16 cellular contexts compared by ENCODE assay signal in genomic region chr17:42341568-42341967, GRCh38. TPM values are rescaled to one million over a fixed set of nuclear protein-coding genes. Genes with fewer than 3 reads are reported as not detected.
DNase-seq lines count a peak whose midpoint lies in the region; ATAC-seq and TF ChIP-seq lines count a peak whose summit lies in the region.
"Had no signal": no experiment of that assay in that cellular context is flagged by ENCODE, and none has a peak within 500 bp of the region (broad histone marks: within the 10 kb centered on the region; RNA-seq: fewer than 3 reads in every experiment).

No MANE protein-coding gene starts in this region.

- H3K27ac Mint-ChIP-seq in CD4-positive, CD25-positive, alpha-beta regulatory T cell: peak overlapping the region; percentile 45 to 80 (median 45)
- H3K27ac Mint-ChIP-seq in CD4-positive, alpha-beta memory T cell: peak overlapping the region; percentile 69 to 93 (median 89)
- H3K27ac Mint-ChIP-seq in WTC11: peak overlapping the region; percentile 9; the same call in 1 of the 2 replicates

- CTCF ChIA-PET in CD4-positive, alpha-beta memory T cell (lab: Charles Lee; ENCODE audit: partially characterized antibody): interaction anchor here (1.1 kb wide), 1 partner anchor 47 kb away, joined by 3 read pairs; the partner anchor contains the start of gene STAT3
- CTCF ChIA-PET in WTC11 (lab: Charles Lee): interaction anchor here (1.0 to 1.2 kb wide), 2 partner anchors 47 to 97 kb away, joined by 3 read pairs; partner anchors contain the start of gene STAT3

- H3K4me1 Mint-ChIP-seq in CD4-positive, CD25-positive, alpha-beta regulatory T cell: peaks cover 23 to 44% (median 29%) of the 10 kb centered on the region in 4 donors
- peaks cover 30 to 55% (median 45%) of the 10 kb centered on the region in 4 donors for H3K4me1 Mint-ChIP-seq in CD4-positive, alpha-beta memory T cell
- H3K4me1 Mint-ChIP-seq in WTC11: peaks cover 11% of the 10 kb centered on the region

- peaks cover 62% of the 10 kb centered on the region for H3K36me3 ChIP-seq in CD4-positive, CD25-positive, alpha-beta regulatory T cell (ENCODE audit: control insufficient read depth, insufficient read depth, low read length)
- H3K36me3 ChIP-seq in CD4-positive, alpha-beta memory T cell (ENCODE audit: insufficient read depth, low read length): peaks cover 32% of the 10 kb centered on the region
- peaks cover 31% of the 10 kb centered on the region for H3K36me3 ChIP-seq in effector memory CD4-positive, alpha-beta T cell (ENCODE audit: control insufficient read depth, insufficient read depth, low read length)

- no peaks in the 10 kb centered on the region for H3K27me3 Mint-ChIP-seq in CD4-positive, CD25-positive, alpha-beta regulatory T cell
- no peaks in the 10 kb centered on the region for H3K27me3 Mint-ChIP-seq in CD4-positive, alpha-beta memory T cell
- no peaks in the 10 kb centered on the region for H3K27me3 Mint-ChIP-seq in WTC11 (ENCODE audit: low read depth)
- H3K27me3 Mint-ChIP-seq: naive B cell had no signal

- no peak overlapping the region for H3K4me3 ChIP-seq in CD4-positive, CD25-positive, alpha-beta regulatory T cell (ENCODE audit: low read depth, low read length)
- H3K4me3 ChIP-seq in CD4-positive, alpha-beta memory T cell (ENCODE audit: low read length in 2 of 2): no peak overlapping the region
- H3K4me3 ChIP-seq in effector memory CD4-positive, alpha-beta T cell (ENCODE audit: insufficient read depth, low read depth, low read length, poor library complexity, severe bottlenecking): no peak overlapping the region
- H3K4me3 ChIP-seq: K562, spleen had no signal

- peaks cover 0 to 1% (median 0%) of the 10 kb centered on the region in 7 donors for H3K9me3 Mint-ChIP-seq in CD4-positive, CD25-positive, alpha-beta regulatory T cell
- H3K9me3 Mint-ChIP-seq in CD4-positive, alpha-beta memory T cell: no peaks in the 10 kb centered on the region
- H3K9me3 Mint-ChIP-seq in WTC11: no peaks in the 10 kb centered on the region
- H3K9me3 Mint-ChIP-seq: naive B cell had no signal

- POLR2A ChIA-PET in CD4-positive, alpha-beta memory T cell (lab: Charles Lee; ENCODE audit: partially characterized antibody): interaction anchor here (0.7 to 4.8 kb wide), 4 partner anchors 19 to 53 kb away, joined by 3 to 40 read pairs (median 4); partner anchors contain the start of genes STAT3 and STAT5A
- POLR2A ChIA-PET in WTC11 (lab: Charles Lee): no interaction called here

- H3K27me3 ChIP-seq in CD4-positive, CD25-positive, alpha-beta regulatory T cell (ENCODE audit: control insufficient read depth, insufficient read depth, low read length): no peaks in the 10 kb centered on the region
- no peaks in the 10 kb centered on the region for H3K27me3 ChIP-seq in CD4-positive, alpha-beta memory T cell (ENCODE audit: insufficient read depth, low read length)
- no peaks in the 10 kb centered on the region for H3K27me3 ChIP-seq in effector memory CD4-positive, alpha-beta T cell (replicated peaks; ENCODE audit: control insufficient read depth, insufficient read depth, low read length, poor library complexity, severe bottlenecking)
- H3K27me3 ChIP-seq: BE2C, spleen had no signal

- no peak for DNase-seq in CD4-positive, CD25-positive, alpha-beta regulatory T cell
- DNase-seq in CD4-positive, alpha-beta memory T cell: no peak
- DNase-seq in WTC11 (ENCODE audit: low spot score): no peak
- DNase-seq in effector memory CD4-positive, alpha-beta T cell: no peak
- no peak for DNase-seq in superior temporal gyrus (ENCODE audit: extremely low spot score)
- DNase-seq in NCI-H1417 (lab: John Stamatoyannopoulos, UW): no peak
- DNase-seq: activated CD8-positive, alpha-beta memory T cell treated with anti-CD3 and anti-CD28 coated beads for 24 hours; BE2C; H7; naive B cell; NCI-H2081; NCI-H510A; spleen; trophoblast cell had no signal

- intact Hi-C loops in CD4-positive, alpha-beta memory T cell (cut with micrococcal nuclease): no loop called here

- no peak for TF ChIP-seq CTCF in WTC11 (IDR thresholded peaks at IDR 0.05)

- H3K9me3 ChIP-seq in CD4-positive, CD25-positive, alpha-beta regulatory T cell (ENCODE audit: control insufficient read depth in 2 of 2, low read length in 2 of 2): no peaks in the 10 kb centered on the region
- no peaks in the 10 kb centered on the region for H3K9me3 ChIP-seq in CD4-positive, alpha-beta memory T cell (ENCODE audit: control insufficient read depth in 1 of 2, low read length in 2 of 2)
- H3K9me3 ChIP-seq in effector memory CD4-positive, alpha-beta T cell (ENCODE audit: control insufficient read depth, low read length): no peaks in the 10 kb centered on the region
- H3K9me3 ChIP-seq: BE2C, spleen had no signal

- H3K27ac ChIP-seq in CD4-positive, CD25-positive, alpha-beta regulatory T cell (ENCODE audit: insufficient read depth, low read length, poor library complexity, severe bottlenecking): no peak overlapping the region
- H3K27ac ChIP-seq in CD4-positive, alpha-beta memory T cell (ENCODE audit: low read depth, low read length): no peak overlapping the region
- H3K27ac ChIP-seq in effector memory CD4-positive, alpha-beta T cell (ENCODE audit: insufficient read depth, low read length, poor library complexity, severe bottlenecking): peak overlapping the region; percentile 44

- peak overlapping the region in 1 of 4 donors; percentile 19 for H3K4me3 Mint-ChIP-seq in CD4-positive, CD25-positive, alpha-beta regulatory T cell
- peak overlapping the region in 3 of 8 donors; percentile 9 to 26 (median 23) for H3K4me3 Mint-ChIP-seq in CD4-positive, alpha-beta memory T cell
- H3K4me3 Mint-ChIP-seq in WTC11: no peak overlapping the region
- H3K4me3 Mint-ChIP-seq: naive B cell had no signal

- no peak for ATAC-seq in CD4-positive, CD25-positive, alpha-beta regulatory T cell (ENCODE audit: low read depth in 2 of 2)
- ATAC-seq in WTC11 (no peak), GM21717 (IDR thresholded peaks at IDR 0.05; ENCODE audit: unreplicated experiment) (no peak)
- ATAC-seq: K562 had no signal

- peaks cover 46% of the 10 kb centered on the region for H3K36me3 Mint-ChIP-seq in CD4-positive, CD25-positive, alpha-beta regulatory T cell
- peaks cover 46 to 60% of the 10 kb centered on the region in 2 donors for H3K36me3 Mint-ChIP-seq in CD4-positive, alpha-beta memory T cell
- peaks cover 54% of the 10 kb centered on the region for H3K36me3 Mint-ChIP-seq in WTC11

- peaks cover 13% of the 10 kb centered on the region for H3K4me1 ChIP-seq in CD4-positive, CD25-positive, alpha-beta regulatory T cell (ENCODE audit: control insufficient read depth, insufficient read depth, low read length, poor library complexity, severe bottlenecking)
- peaks cover 54% of the 10 kb centered on the region for H3K4me1 ChIP-seq in CD4-positive, alpha-beta memory T cell (ENCODE audit: insufficient read depth, low read length)
- H3K4me1 ChIP-seq in effector memory CD4-positive, alpha-beta T cell (ENCODE audit: control insufficient read depth, insufficient read depth, low read length, poor library complexity, severe bottlenecking): peaks cover 20% of the 10 kb centered on the region
- H3K4me1 ChIP-seq: BE2C had no signal

TF ChIP-seq in WTC11, 78 proteins besides CTCF, POLR2A, EP300 and RAD21 (continues in another document):
- TF ChIP-seq ZNF317 (CRISPR knock-in tag; IDR thresholded peaks at IDR 0.05; ENCODE audit: borderline replicate concordance, low read depth) (no peak), NR2C2 (CRISPR knock-in tag; IDR thresholded peaks at IDR 0.05) (no peak), PRRX2 (CRISPR knock-in tag; IDR thresholded peaks at IDR 0.05) (no peak), ZNF219 (CRISPR knock-in tag; IDR thresholded peaks at IDR 0.05; ENCODE audit: borderline replicate concordance) (no peak), CREM (CRISPR knock-in tag; IDR thresholded peaks at IDR 0.05) (no peak), USF1 (CRISPR knock-in tag; IDR thresholded peaks at IDR 0.05) (no peak)
- TF ChIP-seq, protein P1, sequence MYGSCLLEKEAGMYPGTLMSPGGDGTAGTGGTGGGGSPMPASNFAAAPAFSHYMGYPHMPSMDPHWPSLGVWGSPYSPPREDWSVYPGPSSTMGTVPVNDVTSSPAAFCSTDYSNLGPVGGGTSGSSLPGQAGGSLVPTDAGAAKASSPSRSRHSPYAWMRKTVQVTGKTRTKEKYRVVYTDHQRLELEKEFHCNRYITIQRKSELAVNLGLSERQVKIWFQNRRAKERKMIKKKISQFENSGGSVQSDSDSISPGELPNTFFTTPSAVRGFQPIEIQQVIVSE (CRISPR knock-in tag; IDR thresholded peaks at IDR 0.05; ENCODE audit: borderline replicate concordance): no peak

RNA-seq across cellular contexts. Expression of gene STAT3, which starts 46.7 kb away (rescaled TPM):
- total RNA-seq in CD4-positive, CD25-positive, alpha-beta regulatory T cell: 262 TPM
- 100 to 1,000 TPM; 100 to 125 (median 118) TPM for polyA plus RNA-seq in CD4-positive, CD25-positive, alpha-beta regulatory T cell
- 100 to 1,000 TPM; 129 to 131 TPM for total RNA-seq in CD4-positive, alpha-beta memory T cell
- polyA plus RNA-seq in CD4-positive, alpha-beta memory T cell: 100 to 1,000 TPM; 103 to 147 TPM
- 74.4 to 98.0 TPM (median 74.9 TPM) in 3 replicates for total RNA-seq in WTC11 (2021)

RNA-seq across cellular contexts. Expression of gene STAT5A, which starts 53.3 kb away (rescaled TPM):
- total RNA-seq in CD4-positive, CD25-positive, alpha-beta regulatory T cell: 177 TPM
- 10 to 100 TPM; 71.1 to 90.9 (median 76.7) TPM for polyA plus RNA-seq in CD4-positive, CD25-positive, alpha-beta regulatory T cell
- total RNA-seq in CD4-positive, alpha-beta memory T cell: 100 to 1,000 TPM; 130 to 133 TPM
- polyA plus RNA-seq in CD4-positive, alpha-beta memory T cell: 10 to 100 TPM; 66.7 to 94.6 TPM
- total RNA-seq in WTC11 (2021): 6.6 to 10.9 TPM (median 9.7 TPM) in 3 replicates

Comparison
In these comparisons a context has a peak if more than half of its experiments do, and no peak if none do; other contexts are left out.
1. H3K27ac Mint-ChIP-seq: peak in every context shown above with its lines; median percentile 89 in CD4-positive, alpha-beta memory T cell; 45 in CD4-positive, CD25-positive, alpha-beta regulatory T cell; 9 in WTC11.
2. RNA of gene STAT5A, which starts 53.3 kb away (total RNA-seq): 177 TPM in CD4-positive, CD25-positive, alpha-beta regulatory T cell (single experiment) and 130 to 133 TPM in CD4-positive, alpha-beta memory T cell; 6.6 to 10.9 TPM in WTC11; every median in the first group is over 10 times any median in the second.